Comparison of ENCODE assay signal across 14 cellular contexts in genomic region chr22:21447694-21448402, GRCh38. TPM values are rescaled to one million over a fixed set of nuclear protein-coding genes. Genes with fewer than 3 reads are reported as not detected.
DNase-seq lines count a peak whose midpoint lies in the region; ATAC-seq and TF ChIP-seq lines count a peak whose summit lies in the region.
"Had no signal": no experiment of that assay in that cellular context is flagged by ENCODE, and none has a peak within 500 bp of the region (broad histone marks: within the 10 kb centered on the region; RNA-seq: fewer than 3 reads in every experiment).

No MANE protein-coding gene starts in this region.

- peaks cover 4% of the 10 kb centered on the region for H3K36me3 ChIP-seq in cardiac muscle cell
- peaks cover 27% of the 10 kb centered on the region for H3K36me3 ChIP-seq in upper lobe of right lung

- DNase-seq in cardiac muscle cell (ENCODE audit: low read depth in 1 of 2, low spot score in 1 of 2) (no peak), cardiac septum (ENCODE audit: low spot score) (no peak), left colon (peak; percentile 2 to 10), upper lobe of right lung (peak; percentile 52), G401 (ENCODE audit: low spot score) (no peak), RPMI8226 (no peak)
- peak; percentile 5 for DNase-seq in activated CD4-positive, alpha-beta T cell treated with anti-CD3 and anti-CD28 coated beads, Interleukin-2, amount 10 ng/mL, durations not matched to agents 7 days and 5 days
- DNase-seq: activated gamma-delta T cell treated with Interleukin-2 at 50 U/mL for 16 hours, NCI-H2227 treated with DMSO at 0.1 percent for 48 hours, SW 1271 had no signal

- H3K9me3 Mint-ChIP-seq in activated CD4-positive, alpha-beta T cell treated with anti-CD3 and anti-CD28 coated beads, Interleukin-2, amount 10 ng/mL, durations not matched to agents 7 days and 5 days: no peaks in the 10 kb centered on the region
- H3K9me3 Mint-ChIP-seq: stimulated activated naive CD8-positive, alpha-beta T cell treated with anti-CD3 and anti-CD28 coated beads, Interleukin-15, Interleukin-2, amounts not matched to agents 100 ng/mL and 50 ng/mL, for 24 hours had no signal

- H3K27ac Mint-ChIP-seq in activated CD4-positive, alpha-beta T cell treated with anti-CD3 and anti-CD28 coated beads, Interleukin-2, amount 10 ng/mL, durations not matched to agents 7 days and 5 days: peak overlapping the region; percentile 54
- H3K27ac Mint-ChIP-seq: B cell; stimulated activated naive CD8-positive, alpha-beta T cell treated with anti-CD3 and anti-CD28 coated beads, Interleukin-15, Interleukin-2, amounts not matched to agents 100 ng/mL and 50 ng/mL, for 24 hours had no signal

- CTCF ChIA-PET in activated CD4-positive, alpha-beta T cell treated with anti-CD3 and anti-CD28 coated beads, Interleukin-2, amount 10 ng/mL, durations not matched to agents 7 days and 5 days (lab: Charles Lee): interaction anchor here (1.0 kb wide), 1 partner anchor 120 kb away, joined by 3 read pairs; no protein-coding TSS in a partner anchor

- no peaks in the 10 kb centered on the region for H3K4me1 Mint-ChIP-seq in activated CD4-positive, alpha-beta T cell treated with anti-CD3 and anti-CD28 coated beads, Interleukin-2, amount 10 ng/mL, durations not matched to agents 7 days and 5 days
- H3K4me1 Mint-ChIP-seq: B cell had no signal

- no peaks in the 10 kb centered on the region for H3K27me3 ChIP-seq in cardiac muscle cell
- no peaks in the 10 kb centered on the region for H3K27me3 ChIP-seq in upper lobe of right lung
- H3K27me3 ChIP-seq: left lung had no signal

- no peak for TF ChIP-seq CTCF in cardiac muscle cell (IDR thresholded peaks at IDR 0.05; ENCODE audit: low read depth, low read length)
- TF ChIP-seq CTCF in upper lobe of right lung (IDR thresholded peaks at IDR 0.05): no peak

- peaks cover 3% of the 10 kb centered on the region for H3K36me3 Mint-ChIP-seq in activated CD4-positive, alpha-beta T cell treated with anti-CD3 and anti-CD28 coated beads, Interleukin-2, amount 10 ng/mL, durations not matched to agents 7 days and 5 days (ENCODE audit: low read depth)

- POLR2A ChIA-PET in activated CD4-positive, alpha-beta T cell treated with anti-CD3 and anti-CD28 coated beads, Interleukin-2, amount 10 ng/mL, durations not matched to agents 7 days and 5 days (lab: Charles Lee): no interaction called here

- no peak overlapping the region for H3K4me3 ChIP-seq in cardiac muscle cell
- no peak overlapping the region for H3K4me3 ChIP-seq in upper lobe of right lung
- H3K4me3 ChIP-seq: left lung had no signal

- in situ Hi-C loops in G401 (cut with HindIII; ENCODE audit: low sequenced_read_pairs): no loop called here

- H3K4me1 ChIP-seq in cardiac muscle cell (ENCODE audit: low read depth) (peaks cover 26% of the 10 kb centered on the region), upper lobe of right lung (no peaks in the 10 kb centered on the region)
- H3K4me1 ChIP-seq: left lung had no signal

- intact Hi-C loops in cardiac septum (cut with DNase I): no loop called here
- intact Hi-C loops in left colon (cut with DNase I, micrococcal nuclease): no loop called here
- intact Hi-C loops in upper lobe of right lung (cut with DNase I): no loop called here

- H3K27ac ChIP-seq in cardiac muscle cell (peak overlapping the region; percentile 60), upper lobe of right lung (no peak overlapping the region)
- H3K27ac ChIP-seq: left lung had no signal

- ATAC-seq in left colon (no peak), upper lobe of right lung (no peak), HG03571 (IDR thresholded peaks at IDR 0.05; ENCODE audit: unreplicated experiment) (no peak)
- ATAC-seq: left lung had no signal

- H3K9me3 ChIP-seq in cardiac muscle cell (ENCODE audit: low read depth) (no peaks in the 10 kb centered on the region), upper lobe of right lung (no peaks in the 10 kb centered on the region)
- H3K9me3 ChIP-seq: left lung had no signal

- no peak overlapping the region for H3K4me3 Mint-ChIP-seq in activated CD4-positive, alpha-beta T cell treated with anti-CD3 and anti-CD28 coated beads, Interleukin-2, amount 10 ng/mL, durations not matched to agents 7 days and 5 days
- H3K4me3 Mint-ChIP-seq: B cell; stimulated activated naive CD8-positive, alpha-beta T cell treated with anti-CD3 and anti-CD28 coated beads, Interleukin-15, Interleukin-2, amounts not matched to agents 100 ng/mL and 50 ng/mL, for 24 hours had no signal

- H3K27me3 Mint-ChIP-seq in activated CD4-positive, alpha-beta T cell treated with anti-CD3 and anti-CD28 coated beads, Interleukin-2, amount 10 ng/mL, durations not matched to agents 7 days and 5 days: no peaks in the 10 kb centered on the region
- H3K27me3 Mint-ChIP-seq: B cell; stimulated activated naive CD8-positive, alpha-beta T cell treated with anti-CD3 and anti-CD28 coated beads, Interleukin-15, Interleukin-2, amounts not matched to agents 100 ng/mL and 50 ng/mL, for 24 hours had no signal

RNA-seq across cellular contexts. Expression of gene TMEM191C, which starts 19.3 kb away (rescaled TPM):
- total RNA-seq in cardiac muscle cell (13.4 and 13.8 TPM in 2 replicates), cardiac septum (1.7 TPM), left colon (1 to 10 TPM; 3.3 to 4.0 TPM), upper lobe of right lung (4.0 TPM)
- polyA plus RNA-seq in cardiac muscle cell: 11.3 and 11.8 TPM in 2 replicates
- total RNA-seq in activated CD4-positive, alpha-beta T cell treated with anti-CD3 and anti-CD28 coated beads, Interleukin-2, amount 10 ng/mL, durations not matched to agents 7 days and 5 days: 1 to 10 TPM; 1.4 to 2.0 TPM
- total RNA-seq in G401 (2014; rRNA removed; shearing (Covaris generic)): 2.0 and 13.5 TPM in 2 replicates

RNA-seq across cellular contexts. Expression of gene HIC2, which starts 30.7 kb away (rescaled TPM):
- 23.5 and 34.5 TPM in 2 replicates for total RNA-seq in cardiac muscle cell
- polyA plus RNA-seq in cardiac muscle cell: 9.4 and 15.8 TPM in 2 replicates
- 1.9 TPM for total RNA-seq in cardiac septum
- total RNA-seq in activated CD4-positive, alpha-beta T cell treated with anti-CD3 and anti-CD28 coated beads, Interleukin-2, amount 10 ng/mL, durations not matched to agents 7 days and 5 days: 1 to 10 TPM; 5.1 to 5.5 TPM
- 1 to 10 TPM; 5.0 to 6.8 TPM for total RNA-seq in left colon
- total RNA-seq in upper lobe of right lung: 5.1 TPM
- total RNA-seq in G401 (2014; rRNA removed; shearing (Covaris generic)): 16.5 and 18.5 TPM in 2 replicates

Comparison
In these comparisons a context has a peak if more than half of its experiments do, and no peak if none do; other contexts are left out.
1. DNase-seq: peak in activated CD4-positive, alpha-beta T cell treated with anti-CD3 and anti-CD28 coated beads, Interleukin-2, amount 10 ng/mL, durations not matched to agents 7 days and 5 days (single experiment), left colon (2 of 2) and upper lobe of right lung (single experiment); none in cardiac muscle cell (0 of 2), cardiac septum (single experiment), G401 (single experiment) and RPMI8226 (single experiment).